12 cellular contexts compared by ENCODE assay signal in genomic region chr1:1359668-1360468, GRCh38. TPM values are rescaled to one million over a fixed set of nuclear protein-coding genes. Genes with fewer than 3 reads are reported as not detected.
A peak's percentile ranks its signal among the peaks of the same experiment; 100 is the strongest.
DNase-seq lines count a peak whose midpoint lies in the region; ATAC-seq and TF ChIP-seq lines count a peak whose summit lies in the region.
"Had no signal": no experiment of that assay in that cellular context is flagged by ENCODE, and none has a peak within 500 bp of the region (broad histone marks: within the 10 kb centered on the region; RNA-seq: fewer than 3 reads in every experiment).

No MANE protein-coding gene starts in this region.

- H3K14ac ChIP-seq in IMR-90 (replicated peaks; ENCODE audit: low read depth, low read length) = peak overlapping the region; percentile 81

- H3K36me3 Mint-ChIP-seq in chondrocyte (ENCODE audit: low read depth) (no peaks in the 10 kb centered on the region), immature natural killer cell (no peaks in the 10 kb centered on the region)

- H4K20me1 ChIP-seq in IMR-90 (ENCODE audit: insufficient read depth, low read length) = peaks cover 20% of the 10 kb centered on the region

- H3K27me3 ChIP-seq in IMR-90 (ENCODE audit: control insufficient read depth, insufficient read depth, low read length) (no peaks in the 10 kb centered on the region), lung (ENCODE audit: control insufficient read depth, insufficient read depth) (no peaks in the 10 kb centered on the region), tibial artery (no peaks in the 10 kb centered on the region)

- dilution Hi-C loops in IMR-90 (cut with HindIII; ENCODE audit: low sequenced_read_pairs, unreplicated experiment) = no loop called here

- peak overlapping the region; percentile 71 for H3K18ac ChIP-seq in IMR-90 (ENCODE audit: low read depth, low read length)

- peak overlapping the region; percentile 99 for H3K4ac ChIP-seq in IMR-90 (ENCODE audit: low read depth, low read length)

- no peak for TF ChIP-seq POLR2A in IMR-90 (IDR thresholded peaks at IDR 0.05; ENCODE audit: low read depth, low read length)

- H2AK5ac ChIP-seq in IMR-90 (ENCODE audit: low read depth, low read length) = peak overlapping the region; percentile 99

- H3K4me3 Mint-ChIP-seq in chondrocyte (ENCODE audit: unreplicated experiment) (peak overlapping the region; percentile 44), immature natural killer cell (no peak overlapping the region)

- no peak overlapping the region for H3K4me3 ChIP-seq in IMR-90 (ENCODE audit: insufficient read depth, low read depth, low read length)
- H3K4me3 ChIP-seq in lung = no peak overlapping the region
- no peak overlapping the region for H3K4me3 ChIP-seq in tibial artery

- BruUV-seq in IMR-90 (replicated peaks; lab: Mats Ljungman, UMichigan) = no TSS peak

- H3K9me1 ChIP-seq in IMR-90 (ENCODE audit: insufficient read depth, low read length) = peaks cover 13% of the 10 kb centered on the region

- H3K4me1 ChIP-seq in IMR-90 (ENCODE audit: control insufficient read depth, insufficient read depth, low read length) (peaks cover 31% of the 10 kb centered on the region), lung (ENCODE audit: control insufficient read depth in 2 of 2, insufficient read depth in 2 of 2, low read length in 2 of 2) (peaks cover 0 to 6% of the 10 kb centered on the region in 2 donors), tibial artery (peaks cover 0 to 75% (median 60%) of the 10 kb centered on the region in 4 donors)

- peaks cover 4 to 17% of the 10 kb centered on the region in 2 experiments; a peak in 3 of 4 replicates for H3K79me1 ChIP-seq in IMR-90 (ENCODE audit: low read depth in 1 of 2, low read length in 2 of 2)

- DNase-seq in IMR-90 = peak; percentile 68
- DNase-seq in chondrocyte (ENCODE audit: low spot score) = no peak
- no peak for DNase-seq in lung (ENCODE audit: low spot score)
- peak in 1 of 2 donors; percentile 70 for DNase-seq in tibial artery
- DNase-seq in activated T-cell treated with anti-CD3 and anti-CD28 coated beads, Interleukin-2, amount 50 U/mL, for 1 hour = no peak
- DNase-seq in activated naive CD4-positive, alpha-beta T cell treated with anti-CD3 and anti-CD28 coated beads, Interleukin-2, amount 50 U/mL, for 16 hours = no peak
- DNase-seq in immature natural killer cell = no peak
- DNase-seq: effector CD4-positive, alpha-beta T cell; NCI-H2081; stimulated activated naive CD8-positive, alpha-beta T cell treated with anti-CD3 and anti-CD28 coated beads, Interleukin-15, amount 100 ng/mL, for 72 hours had no signal

- H2AFZ ChIP-seq in IMR-90 (replicated peaks; ENCODE audit: low read length, poor library complexity) = peak overlapping the region; percentile 69

- TF ChIP-seq RAD21 in IMR-90 (IDR thresholded peaks at IDR 0.05; ENCODE audit: low read length) = no peak

- ATAC-seq in IMR-90 (ENCODE audit: low read depth) = peak; percentile 0; the same call in 1 of the 2 replicates
- no peak for ATAC-seq in lung (ENCODE audit: insufficient read depth, low FRiP score)
- ATAC-seq in HG03159 (IDR thresholded peaks at IDR 0.05; ENCODE audit: unreplicated experiment) = no peak

- peak overlapping the region; percentile 31; the same call in 1 of the 2 replicates for H3K4me2 ChIP-seq in IMR-90 (ENCODE audit: low read depth, low read length)

- H4K5ac ChIP-seq in IMR-90 (ENCODE audit: low read depth, low read length) = peak overlapping the region; percentile 86

- H3K9me3 Mint-ChIP-seq in chondrocyte (ENCODE audit: low read depth) = no peaks in the 10 kb centered on the region
- no peaks in the 10 kb centered on the region for H3K9me3 Mint-ChIP-seq in immature natural killer cell
- H3K9me3 Mint-ChIP-seq: stimulated activated naive CD8-positive, alpha-beta T cell treated with anti-CD3 and anti-CD28 coated beads, Interleukin-15, amount 100 ng/mL, for 72 hours had no signal

- H3K36me3 ChIP-seq in IMR-90 (ENCODE audit: control insufficient read depth, insufficient read depth, low read length) (peaks cover 4% of the 10 kb centered on the region; the same call in 1 of the 2 replicates), lung (ENCODE audit: control insufficient read depth in 2 of 2, insufficient read depth in 2 of 2, low read length in 2 of 2) (no peaks in the 10 kb centered on the region), tibial artery (peaks cover 0 to 2% (median 1%) of the 10 kb centered on the region in 3 donors)
- H3K36me3 ChIP-seq: neutrophil had no signal

- peak overlapping the region; percentile 92 for H4K8ac ChIP-seq in IMR-90 (ENCODE audit: low read depth in 2 of 2, low read length in 2 of 2)

- H3K4me1 Mint-ChIP-seq in chondrocyte (ENCODE audit: low read depth) (peaks cover 48% of the 10 kb centered on the region), immature natural killer cell (no peaks in the 10 kb centered on the region)

- H3K23ac ChIP-seq in IMR-90 (ENCODE audit: low read depth, low read length) = peak overlapping the region; percentile 71

- H2BK20ac ChIP-seq in IMR-90 (ENCODE audit: low read depth, low read length) = peak overlapping the region; percentile 81

- H2BK15ac ChIP-seq in IMR-90 (ENCODE audit: low read depth, low read length) = peak overlapping the region; percentile 90; the same call in 2 of the 3 replicates

- H2AK9ac ChIP-seq in IMR-90 (replicated peaks; ENCODE audit: low read depth, low read length, poor library complexity) = peak overlapping the region; percentile 94

- peak overlapping the region; percentile 87 for H3K56ac ChIP-seq in IMR-90 (ENCODE audit: extremely low read depth, insufficient read depth, low read length)

- H2BK5ac ChIP-seq in IMR-90 (ENCODE audit: low read depth, low read length, poor library complexity, severe bottlenecking) = peak overlapping the region; percentile 96

- peak overlapping the region; percentile 31 for H3K9ac ChIP-seq in IMR-90 (ENCODE audit: low read depth, low read length)

- in situ Hi-C loops in IMR-90 (cut with MboI; ENCODE audit: low sequenced_read_pairs) = no loop called here

- H3K27ac ChIP-seq in IMR-90 (ENCODE audit: insufficient read depth, low read length) = peak overlapping the region; percentile 96
- H3K27ac ChIP-seq in lung (ENCODE audit: low read depth in 1 of 2, low read length in 1 of 2) = peak overlapping the region; percentile 5 to 68
- peak overlapping the region; percentile 94 to 97 for H3K27ac ChIP-seq in tibial artery
- H3K27ac ChIP-seq: neutrophil had no signal

- peak overlapping the region; percentile 98 for H4K91ac ChIP-seq in IMR-90 (ENCODE audit: insufficient read depth, low read depth, low read length)

- H3K27ac Mint-ChIP-seq in chondrocyte (ENCODE audit: unreplicated experiment) = peak overlapping the region; percentile 89
- no peak overlapping the region for H3K27ac Mint-ChIP-seq in immature natural killer cell

- H3K27me3 Mint-ChIP-seq in chondrocyte (ENCODE audit: low read depth) = no peaks in the 10 kb centered on the region
- H3K27me3 Mint-ChIP-seq in immature natural killer cell (ENCODE audit: low read depth in 3 of 3) = peaks cover 2 to 5% (median 5%) of the 10 kb centered on the region in 3 donors

- intact Hi-C loops in IMR-90 (cut with micrococcal nuclease) (loop anchor here (2.0 to 5.0 kb wide), 2 partner anchors 13 to 53 kb away; partner anchors contain the start of genes ACAP3 and PUSL1), tibial artery (cut with DNase I; ENCODE audit: low total_unique reads) (no loop called here)

- WGBS in IMR-90 (ENCODE audit: extremely low coverage in 2 of 2, insufficient read length in 1 of 2), 2 experiments = 76% methylated on average over 14 of the region's 28 CpGs; no CpG with 5 or more reads in 1 of the 2 experiments
- WGBS in lung, 2 donors = 58 to 72% methylated on average over 28 of the region's 28 CpGs

- POLR2A ChIA-PET in IMR-90 (lab: Charles Lee; ENCODE audit: unreplicated experiment) = interaction anchor here (1.0 kb wide), 1 partner anchor 15 kb away, joined by 3 read pairs; the partner anchor contains the start of gene AURKAIP1

- no peak for TF ChIP-seq CTCF in IMR-90 (conservative IDR thresholded peaks at IDR 0.05; ENCODE audit: low read depth, low read length)
- TF ChIP-seq CTCF in chondrocyte (IDR thresholded peaks at IDR 0.05) = no peak
- TF ChIP-seq CTCF in lung (IDR thresholded peaks at IDR 0.05; ENCODE audit: control extremely low read depth, extremely low read depth) = no peak
- no peak for TF ChIP-seq CTCF in tibial artery (IDR thresholded peaks at IDR 0.05)

- CTCF ChIA-PET in IMR-90 (lab: Yijun Ruan, JAX) = no interaction called here

- peak overlapping the region; percentile 99 for H2BK120ac ChIP-seq in IMR-90 (ENCODE audit: low read depth, low read length)

- H3K9me3 ChIP-seq in IMR-90 (ENCODE audit: control insufficient read depth, insufficient read depth, low read length) = no peaks in the 10 kb centered on the region
- H3K9me3 ChIP-seq in lung (ENCODE audit: control insufficient read depth in 2 of 2, insufficient read depth in 1 of 2, low read length in 1 of 2) = peaks cover 0 to 3% of the 10 kb centered on the region in 2 donors
- H3K9me3 ChIP-seq in tibial artery = no peaks in the 10 kb centered on the region
- H3K9me3 ChIP-seq: neutrophil had no signal

RNA-seq across cellular contexts. Expression of gene MXRA8, which starts 1.5 kb away (rescaled TPM):
- total RNA-seq in IMR-90 (2012; rRNA removed) (92.5 and 97.8 TPM in 2 replicates), chondrocyte (154 to 238 TPM (median 158 TPM) in 3 replicates), lung (100 to 1,000 TPM in 1 of 2 donors, 10 to 100 TPM in 1; 68.9 to 213 TPM)
- polyA plus RNA-seq in IMR-90 (2012; rRNA removed) (469 and 502 TPM in 2 replicates), lung (10 to 100 TPM; 38.5 to 65.0 TPM), immature natural killer cell (not detected)
- 392 and 634 TPM in 2 replicates for polyA plus RNA-seq in IMR-90 (2012; cell fraction: cytosol; rRNA removed)
- 1,013 and 2,455 TPM in 2 replicates for polyA plus RNA-seq in IMR-90 (2012; cell fraction: nucleus; rRNA removed; ENCODE audit: low replicate concordance)

RNA-seq across cellular contexts. Expression of gene DVL1, which starts 10.7 kb away (rescaled TPM):
- total RNA-seq in IMR-90 (2012; rRNA removed) = 27.2 and 27.5 TPM in 2 replicates
- polyA plus RNA-seq in IMR-90 (2012; rRNA removed) = 35.9 and 47.6 TPM in 2 replicates
- 17.5 and 35.8 TPM in 2 replicates for polyA plus RNA-seq in IMR-90 (2012; cell fraction: cytosol; rRNA removed)
- polyA plus RNA-seq in IMR-90 (2012; cell fraction: nucleus; rRNA removed; ENCODE audit: low replicate concordance) = 176 and 462 TPM in 2 replicates
- total RNA-seq in chondrocyte = 59.6 to 66.5 TPM (median 59.9 TPM) in 3 replicates
- total RNA-seq in lung = 10 to 100 TPM; 39.2 to 79.1 TPM
- polyA plus RNA-seq in lung = 10 to 100 TPM; 48.8 to 76.9 TPM
- polyA plus RNA-seq in immature natural killer cell = 1 to 10 TPM in 2 of 3 donors, under 1 TPM in 1; 0.78 to 1.5 (median 1.4) TPM

RNA-seq across cellular contexts. Expression of gene AURKAIP1, which starts 15.1 kb away (rescaled TPM):
- total RNA-seq in IMR-90 (2012; rRNA removed) (45.7 and 63.0 TPM in 2 replicates), chondrocyte (86.8 to 128 TPM (median 89.0 TPM) in 3 replicates), lung (100 to 1,000 TPM in 1 of 2 donors, 10 to 100 TPM in 1; 43.5 to 157 TPM)
- polyA plus RNA-seq in IMR-90 (2012; rRNA removed) (107 and 129 TPM in 2 replicates), lung (100 to 1,000 TPM; 179 to 208 TPM), immature natural killer cell (100 to 1,000 TPM; 168 to 216 (median 190) TPM)
- 140 and 151 TPM in 2 replicates for polyA plus RNA-seq in IMR-90 (2012; cell fraction: cytosol; rRNA removed)
- polyA plus RNA-seq in IMR-90 (2012; cell fraction: nucleus; rRNA removed; ENCODE audit: low replicate concordance) = 73.9 and 142 TPM in 2 replicates

RNA-seq across cellular contexts. Expression of gene TAS1R3, which starts 28.8 kb away (rescaled TPM):
- total RNA-seq in IMR-90 (2012; rRNA removed) = under 0.01 TPM in 1 of 2 replicates, not detected in the other
- 0.05 and 0.06 TPM in 2 replicates for polyA plus RNA-seq in IMR-90 (2012; rRNA removed)
- 0.04 TPM in 1 of 2 replicates, not detected in the other for polyA plus RNA-seq in IMR-90 (2012; cell fraction: cytosol; rRNA removed)
- polyA plus RNA-seq in IMR-90 (2012; cell fraction: nucleus; rRNA removed; ENCODE audit: low replicate concordance) = 0.56 and 1.9 TPM in 2 replicates
- 0.28 to 0.68 TPM (median 0.37 TPM) in 3 replicates for total RNA-seq in chondrocyte
- total RNA-seq in lung = 1 to 10 TPM in 1 of 2 donors, under 1 TPM in 1; 0.67 to 1.3 TPM
- under 1 TPM; 0.13 to 0.43 TPM for polyA plus RNA-seq in lung
- under 1 TPM in 1 of 3 donors, not detected in 2; 0.08 TPM for polyA plus RNA-seq in immature natural killer cell

RNA-seq across cellular contexts. Expression of gene CPTP, which starts 35.3 kb away (rescaled TPM):
- 2.7 and 3.1 TPM in 2 replicates for total RNA-seq in IMR-90 (2012; rRNA removed)
- 12.1 and 15.4 TPM in 2 replicates for polyA plus RNA-seq in IMR-90 (2012; rRNA removed)
- polyA plus RNA-seq in IMR-90 (2012; cell fraction: cytosol; rRNA removed) = 7.4 and 21.9 TPM in 2 replicates
- polyA plus RNA-seq in IMR-90 (2012; cell fraction: nucleus; rRNA removed; ENCODE audit: low replicate concordance) = 5.6 and 16.7 TPM in 2 replicates
- total RNA-seq in chondrocyte = 19.4 to 23.3 TPM (median 23.1 TPM) in 3 replicates
- total RNA-seq in lung = 10 to 100 TPM; 14.2 to 24.2 TPM
- polyA plus RNA-seq in lung = 10 to 100 TPM; 10.9 to 32.0 TPM
- 10 to 100 TPM in 2 of 3 donors, 1 to 10 TPM in 1; 9.2 to 23.7 (median 10.5) TPM for polyA plus RNA-seq in immature natural killer cell

Comparison
In these comparisons a context has a peak if more than half of its experiments do, and no peak if none do; other contexts are left out.
1. H3K27ac ChIP-seq: peak in every context shown above with its lines; median percentile 96 in IMR-90; 96 in tibial artery; 36 in lung.